In the genomic region with DNA sequence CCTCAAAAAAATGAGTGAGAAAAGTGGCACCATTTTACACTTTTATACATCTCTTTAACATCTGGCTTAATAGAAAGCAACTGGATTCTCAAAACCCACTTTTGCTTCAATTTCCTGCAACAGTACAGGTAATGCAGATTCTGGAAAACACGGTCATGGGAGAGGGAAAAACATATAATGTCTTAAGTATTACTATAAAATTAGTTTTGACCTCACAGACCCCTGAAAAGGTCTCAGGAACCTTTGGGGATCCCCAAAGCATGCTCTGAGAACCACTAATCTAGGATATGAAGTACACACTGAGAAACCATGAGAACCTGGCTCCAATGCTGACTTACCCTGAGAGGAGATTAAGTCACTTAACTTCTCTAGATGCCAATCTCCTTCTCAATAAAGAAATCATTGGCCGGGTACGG, we compare ENCODE assay signal across 8 cellular contexts.
DNase-seq lines count a peak whose midpoint lies in the region; ATAC-seq and TF ChIP-seq lines count a peak whose summit lies in the region.

No MANE protein-coding gene starts in this region.

- ATAC-seq in DND-41 (ENCODE audit: insufficient read depth, low read depth) (peak; percentile 23; the same call in 2 of the 3 replicates), GM19328 (IDR thresholded peaks at IDR 0.05; ENCODE audit: unreplicated experiment) (peak; percentile 45), HG02981 (IDR thresholded peaks at IDR 0.05; ENCODE audit: unreplicated experiment) (peak; percentile 69), gastrocnemius medialis (no peak), left cardiac atrium (no peak)

- H4K20me1 ChIP-seq in DND-41 (ENCODE audit: insufficient read depth, low read length) = peaks cover 35% of the 10 kb centered on the region

- H3K27ac ChIP-seq in DND-41 (ENCODE audit: low read length) (no peak overlapping the region), gastrocnemius medialis (no peak overlapping the region)

- TF ChIP-seq CTCF in DND-41 (IDR thresholded peaks at IDR 0.05; ENCODE audit: borderline replicate concordance, extremely low read depth, low read length, poor library complexity, severe bottlenecking) (no peak), gastrocnemius medialis (IDR thresholded peaks at IDR 0.05 in 4 of 5, conservative IDR thresholded peaks at IDR 0.05 in 1 of 5) (no peak)

- POLR2A ChIA-PET in activated CD4-positive, alpha-beta memory T cell treated with anti-CD3 and anti-CD28 coated beads for 36 hours (lab: Charles Lee) = interaction anchor here (1.4 kb wide), 1 partner anchor 65 kb away, joined by 3 read pairs; the partner anchor contains the start of gene PPP2R5E

- peak overlapping the region; percentile 14; the same call in 1 of the 2 replicates for H3K4me2 ChIP-seq in DND-41 (ENCODE audit: insufficient read depth, low read length)

- peaks cover 4% of the 10 kb centered on the region for H3K36me3 Mint-ChIP-seq in activated CD4-positive, alpha-beta memory T cell treated with anti-CD3 and anti-CD28 coated beads for 36 hours

- H3K4me3 ChIP-seq in DND-41 (ENCODE audit: low read depth in 1 of 2, low read length in 2 of 2) (no peak overlapping the region), gastrocnemius medialis (no peak overlapping the region)

- no peak overlapping the region for H3K9ac ChIP-seq in DND-41 (ENCODE audit: low read depth, low read length)

- H3K79me2 ChIP-seq in DND-41 (ENCODE audit: insufficient read depth, low read length) = peaks cover 86% of the 10 kb centered on the region

- no peaks in the 10 kb centered on the region for H3K9me3 Mint-ChIP-seq in activated CD4-positive, alpha-beta memory T cell treated with anti-CD3 and anti-CD28 coated beads for 36 hours

- H3K4me1 ChIP-seq in DND-41 (ENCODE audit: insufficient read depth, low read length) = peaks cover 15% of the 10 kb centered on the region
- H3K4me1 ChIP-seq in gastrocnemius medialis = peaks cover 38 to 41% of the 10 kb centered on the region in 2 donors

- TF ChIP-seq POLR2A in gastrocnemius medialis (IDR thresholded peaks at IDR 0.05) = no peak

- intact Hi-C loops in activated CD4-positive, alpha-beta memory T cell treated with anti-CD3 and anti-CD28 coated beads for 36 hours (cut with micrococcal nuclease) = loop anchor here (1.0 to 10.0 kb wide), 10 partner anchors 10 to 1026 kb away; partner anchors contain the start of genes ESR2, PPP2R5E, SYNE2 and ZBTB1
- intact Hi-C loops in gastrocnemius medialis (cut with DNase I; ENCODE audit: low total_unique reads) = no loop called here
- intact Hi-C loops in left cardiac atrium (cut with DNase I) = no loop called here

- H3K36me3 ChIP-seq in DND-41 (ENCODE audit: insufficient read depth, low read length) (peaks cover 5% of the 10 kb centered on the region), gastrocnemius medialis (no peaks in the 10 kb centered on the region)

- in situ Hi-C loops in gastrocnemius medialis (cut with MboI; ENCODE audit: low sequenced_read_pairs in 4 of 4) = no loop called here

- DNase-seq in DND-41 = no peak
- DNase-seq in activated CD4-positive, alpha-beta memory T cell treated with anti-CD3 and anti-CD28 coated beads for 36 hours = peak; percentile 23
- no peak for DNase-seq in gastrocnemius medialis
- no peak for DNase-seq in NCI-H1048 (lab: John Stamatoyannopoulos, UW)
- DNase-seq in left cardiac atrium = no peak
- no peak for DNase-seq in activated CD4-positive, CD25-positive, alpha-beta regulatory T cell treated with anti-CD3 and anti-CD28 coated beads, Interleukin-2, amount 50 U/mL, for 72 hours

- H3K27ac Mint-ChIP-seq in activated CD4-positive, alpha-beta memory T cell treated with anti-CD3 and anti-CD28 coated beads for 36 hours = no peak overlapping the region

- H3K4me3 Mint-ChIP-seq in activated CD4-positive, alpha-beta memory T cell treated with anti-CD3 and anti-CD28 coated beads for 36 hours = no peak overlapping the region

- H3K9me3 ChIP-seq in DND-41 (ENCODE audit: insufficient read depth, low read length, severe bottlenecking) (no peaks in the 10 kb centered on the region), gastrocnemius medialis (no peaks in the 10 kb centered on the region)

- H2AFZ ChIP-seq in DND-41 (ENCODE audit: low read depth, low read length) = no peak overlapping the region

- H3K4me1 Mint-ChIP-seq in activated CD4-positive, alpha-beta memory T cell treated with anti-CD3 and anti-CD28 coated beads for 36 hours (ENCODE audit: low read depth) = peaks cover 49% of the 10 kb centered on the region

- H3K27me3 ChIP-seq in DND-41 (ENCODE audit: insufficient read depth, low read length, poor library complexity) (no peaks in the 10 kb centered on the region), gastrocnemius medialis (no peaks in the 10 kb centered on the region)

- H3K27me3 Mint-ChIP-seq in activated CD4-positive, alpha-beta memory T cell treated with anti-CD3 and anti-CD28 coated beads for 36 hours = no peaks in the 10 kb centered on the region

- CTCF ChIA-PET in activated CD4-positive, alpha-beta memory T cell treated with anti-CD3 and anti-CD28 coated beads for 36 hours (lab: Charles Lee) = interaction anchor here (1.2 kb wide), 1 partner anchor 65 kb away, joined by 5 read pairs; the partner anchor contains the start of gene PPP2R5E

Comparison
In these comparisons a context has a peak if more than half of its experiments do, and no peak if none do; other contexts are left out.
1. ATAC-seq: peak in DND-41 (single experiment), GM19328 (single experiment) and HG02981 (single experiment); none in gastrocnemius medialis (0 of 2) and left cardiac atrium (0 of 2).